In the genomic region with DNA sequence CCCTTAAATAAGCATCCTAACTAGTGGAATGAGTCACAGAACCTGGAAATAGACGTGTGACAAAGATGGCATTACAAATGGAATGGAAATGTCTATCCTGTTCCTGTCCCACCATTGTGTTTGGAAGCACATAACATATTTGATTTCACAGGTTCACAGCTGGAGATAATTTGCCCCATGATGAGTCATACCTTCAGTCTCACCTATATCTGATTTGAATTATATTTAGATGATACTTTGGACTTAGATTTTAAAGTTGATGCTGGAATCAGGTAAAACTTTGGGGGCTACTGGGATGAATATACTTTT, we compare ENCODE assay signal across 19 cellular contexts.
DNase-seq lines count a peak whose midpoint lies in the region; ATAC-seq and TF ChIP-seq lines count a peak whose summit lies in the region.
"Had no signal": no experiment of that assay in that cellular context is flagged by ENCODE, and none has a peak within 500 bp of the region (broad histone marks: within the 10 kb centered on the region; RNA-seq: fewer than 3 reads in every experiment).

No MANE protein-coding gene starts in this region.

- 74% methylated on average over 1 of the region's 1 CpG for WGBS in smooth muscle cell (ENCODE audit: low lambda C conversion rate)

- peaks cover 11% of the 10 kb centered on the region for H3F3A ChIP-seq in smooth muscle cell (ENCODE audit: low read depth)

- no peak overlapping the region for H3K9ac ChIP-seq in smooth muscle cell (ENCODE audit: low read depth)

- H3K27ac ChIP-seq in smooth muscle cell (ENCODE audit: low read depth): peak overlapping the region; percentile 58
- H3K27ac ChIP-seq: coronary artery, pancreas, SK-N-MC had no signal

- H3K79me2 ChIP-seq in smooth muscle cell (ENCODE audit: low read depth): no peaks in the 10 kb centered on the region

- no peak for ATAC-seq in GM21576 (IDR thresholded peaks at IDR 0.05; ENCODE audit: unreplicated experiment)
- ATAC-seq: activated CD4-positive, CD25-positive, alpha-beta regulatory T cell treated with anti-CD3 and anti-CD28 coated beads, Interleukin-2, amount 50 U/mL, for 24 hours; activated naive CD4-positive, alpha-beta T cell treated with anti-CD3 and anti-CD28 coated beads, Interleukin-2, amount 50 U/mL, for 72 hours; pancreas had no signal

- H3K4me2 ChIP-seq in smooth muscle cell: no peak overlapping the region

- H3K4me3 ChIP-seq in epithelial cell of esophagus (ENCODE audit: low read length) (no peak overlapping the region), smooth muscle cell (no peak overlapping the region)
- H3K4me3 ChIP-seq: coronary artery, pancreas, SK-N-MC, upper lobe of left lung had no signal

- no peaks in the 10 kb centered on the region for H3K27me3 ChIP-seq in smooth muscle cell (ENCODE audit: low read depth)
- H3K27me3 ChIP-seq: pancreas, upper lobe of left lung had no signal

- H3K4me1 ChIP-seq in smooth muscle cell (ENCODE audit: low read depth): peaks cover 17% of the 10 kb centered on the region

- no peak overlapping the region for H2AFZ ChIP-seq in smooth muscle cell (ENCODE audit: low read depth)

- DNase-seq in EH (ENCODE audit: low read depth) (peak; percentile 32), NCI-H69 (lab: John Stamatoyannopoulos, UW) (peak; percentile 31), epithelial cell of esophagus (ENCODE audit: low read depth) (peak; percentile 11), smooth muscle cell (lab: John Stamatoyannopoulos, UW; ENCODE audit: unreplicated experiment) (no peak), NCI-H1105 (lab: John Stamatoyannopoulos, UW) (no peak)
- DNase-seq in activated CD4-positive, CD25-positive, alpha-beta regulatory T cell (lab: John Stamatoyannopoulos, UW): no peak
- DNase-seq: activated CD4-positive, alpha-beta memory T cell treated with anti-CD3 and anti-CD28 coated beads, Interleukin-2, amount 10 ng/mL, durations not matched to agents 7 days and 5 days; NCI-H1092; NCI-H1930; NCI-H2227 treated with DMSO at 0.1 percent for 48 hours; NCI-H748 treated with DMSO at 0.1 percent for 48 hours; pancreas; stimulated activated CD4-positive, alpha-beta T cell treated with anti-CD3 and anti-CD28 coated beads, Interleukin-2, amount 100 ng/mL, for 48 hours; upper lobe of left lung had no signal

- H3K36me3 ChIP-seq in smooth muscle cell (ENCODE audit: low read depth): no peaks in the 10 kb centered on the region
- H3K36me3 ChIP-seq: pancreas, upper lobe of left lung had no signal

- H3K9me3 ChIP-seq in smooth muscle cell (replicated peaks; ENCODE audit: low read depth): no peaks in the 10 kb centered on the region
- H3K9me3 ChIP-seq: pancreas, upper lobe of left lung had no signal

- H4K20me1 ChIP-seq in smooth muscle cell (ENCODE audit: low read depth): no peaks in the 10 kb centered on the region

- TF ChIP-seq CTCF in epithelial cell of esophagus (IDR thresholded peaks at IDR 0.05; ENCODE audit: insufficient read depth, low read depth, low read length, missing control alignments): no peak
- TF ChIP-seq CTCF in smooth muscle cell (IDR thresholded peaks at IDR 0.05; ENCODE audit: borderline replicate concordance, insufficient read depth, poor library complexity, severe bottlenecking): no peak

Comparison
In these comparisons a context has a peak if more than half of its experiments do, and no peak if none do; other contexts are left out.
1. DNase-seq: peak in EH (single experiment), NCI-H69 (single experiment) and epithelial cell of esophagus (single experiment); none in smooth muscle cell (single experiment), NCI-H1105 (single experiment) and activated CD4-positive, CD25-positive, alpha-beta regulatory T cell (0 of 4).